ENCODE assay signal across 1 cellular context in the genomic region with DNA sequence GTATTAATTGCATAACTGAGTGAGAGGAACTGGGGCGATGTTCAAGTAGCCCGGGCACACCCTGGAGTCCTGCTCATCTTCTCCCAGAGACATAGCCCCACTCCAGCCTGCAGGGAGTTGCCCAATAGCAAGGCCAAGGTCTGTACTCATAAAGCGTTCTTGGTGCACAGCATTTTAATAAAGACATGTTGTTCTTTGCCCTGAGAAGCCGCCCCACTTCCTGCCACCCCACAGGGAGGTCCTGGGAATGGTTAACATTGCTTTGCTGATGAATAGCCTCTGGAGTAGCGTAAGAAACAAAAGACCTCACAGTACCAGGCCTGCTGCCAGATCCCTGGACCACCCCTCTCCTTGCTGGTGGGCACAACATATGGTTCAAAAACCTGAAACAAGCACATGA.
TF ChIP-seq lines count a peak whose summit lies in the region.

No MANE protein-coding gene starts in this region.

TF ChIP-seq in H1, 55 proteins besides CTCF, POLR2A, EP300 and RAD21:
- TF ChIP-seq SP2 (IDR thresholded peaks at IDR 0.05; ENCODE audit: low read length) (no peak), CBX8 (IDR thresholded peaks at IDR 0.05; ENCODE audit: borderline replicate concordance, low read depth, low read length) (no peak)
